14 cellular contexts compared by ENCODE assay signal in genomic region chr10:13883843-13884444, GRCh38.
"Had no signal": no experiment of that assay in that cellular context is flagged by ENCODE, and none has a peak within 500 bp of the region (broad histone marks: within the 10 kb centered on the region; RNA-seq: fewer than 3 reads in every experiment).

No MANE protein-coding gene starts in this region.

- H3K36me3 ChIP-seq: gastroesophageal sphincter had no signal

- H3K36me3 Mint-ChIP-seq: stimulated activated memory B cell treated with anti-CD40 and anti-IgM and Interleukin-4, amounts not matched to agents 10 μg/mL and 1 μg/mL and 100 μg/mL, for 72 hours had no signal

- DNase-seq: activated CD4-positive, alpha-beta T cell treated with anti-CD3 and anti-CD28 coated beads for 48 hours; activated naive CD4-positive, alpha-beta T cell treated with Interleukin-2 at 50 U/mL for 16 hours; endodermal cell; hypothalamus; midbrain; posterior cingulate gyrus; stimulated activated CD4-positive, alpha-beta T cell treated with anti-CD3 and anti-CD28 coated beads, Interleukin-1b, Interleukin-23, amount 100 ng/mL, for 48 hours; trophoblast cell had no signal

- ATAC-seq: esophagus mucosa; gastroesophageal sphincter; SK-N-SH treated with all-trans-retinoic acid at 6 μM for 48 hours; stimulated activated memory B cell treated with anti-CD40 and anti-IgM and Interleukin-4, amounts not matched to agents 10 μg/mL and 1 μg/mL and 100 μg/mL, for 72 hours had no signal

- H3K4me3 ChIP-seq: gastroesophageal sphincter, lung had no signal

- H3K27me3 ChIP-seq: gastroesophageal sphincter had no signal

- H3K27ac Mint-ChIP-seq: activated T-helper 1 cell treated with anti-CD3 and anti-CD28 coated beads, Interleukin-12 subunit alpha, Interleukin-12 subunit beta, Interleukin-2, Interleukin-4 antibody, amounts not matched to agents 30 ng/mL and 10 ng/mL and 1 ng/mL, durations not matched to agents 14 hours and 24 hours and 36 hours; stimulated activated memory B cell treated with anti-CD40 and anti-IgM and Interleukin-4, amounts not matched to agents 10 μg/mL and 1 μg/mL and 100 μg/mL, for 72 hours had no signal

- H3K9me3 Mint-ChIP-seq: activated T-helper 1 cell treated with anti-CD3 and anti-CD28 coated beads, Interleukin-12 subunit alpha, Interleukin-12 subunit beta, Interleukin-2, Interleukin-4 antibody, amounts not matched to agents 30 ng/mL and 10 ng/mL and 1 ng/mL, durations not matched to agents 14 hours and 24 hours and 36 hours; endodermal cell had no signal

- H3K9me3 ChIP-seq: gastroesophageal sphincter had no signal

- H3K4me3 Mint-ChIP-seq: activated T-helper 1 cell treated with anti-CD3 and anti-CD28 coated beads, Interleukin-12 subunit alpha, Interleukin-12 subunit beta, Interleukin-2, Interleukin-4 antibody, amounts not matched to agents 30 ng/mL and 10 ng/mL and 1 ng/mL, durations not matched to agents 14 hours and 24 hours and 36 hours; endodermal cell; stimulated activated memory B cell treated with anti-CD40 and anti-IgM and Interleukin-4, amounts not matched to agents 10 μg/mL and 1 μg/mL and 100 μg/mL, for 72 hours had no signal
